In genomic region chr16:1414532-1415265, GRCh38 we compare ENCODE assay signal across 8 cellular contexts. TPM values are rescaled to one million over a fixed set of nuclear protein-coding genes. Genes with fewer than 3 reads are reported as not detected.
DNase-seq lines count a peak whose midpoint lies in the region; ATAC-seq and TF ChIP-seq lines count a peak whose summit lies in the region.

A gene with protein sequence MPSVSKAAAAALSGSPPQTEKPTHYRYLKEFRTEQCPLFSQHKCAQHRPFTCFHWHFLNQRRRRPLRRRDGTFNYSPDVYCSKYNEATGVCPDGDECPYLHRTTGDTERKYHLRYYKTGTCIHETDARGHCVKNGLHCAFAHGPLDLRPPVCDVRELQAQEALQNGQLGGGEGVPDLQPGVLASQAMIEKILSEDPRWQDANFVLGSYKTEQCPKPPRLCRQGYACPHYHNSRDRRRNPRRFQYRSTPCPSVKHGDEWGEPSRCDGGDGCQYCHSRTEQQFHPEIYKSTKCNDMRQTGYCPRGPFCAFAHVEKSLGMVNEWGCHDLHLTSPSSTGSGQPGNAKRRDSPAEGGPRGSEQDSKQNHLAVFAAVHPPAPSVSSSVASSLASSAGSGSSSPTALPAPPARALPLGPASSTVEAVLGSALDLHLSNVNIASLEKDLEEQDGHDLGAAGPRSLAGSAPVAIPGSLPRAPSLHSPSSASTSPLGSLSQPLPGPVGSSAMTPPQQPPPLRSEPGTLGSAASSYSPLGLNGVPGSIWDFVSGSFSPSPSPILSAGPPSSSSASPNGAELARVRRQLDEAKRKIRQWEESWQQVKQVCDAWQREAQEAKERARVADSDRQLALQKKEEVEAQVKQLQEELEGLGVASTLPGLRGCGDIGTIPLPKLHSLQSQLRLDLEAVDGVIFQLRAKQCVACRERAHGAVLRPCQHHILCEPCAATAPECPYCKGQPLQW (minus strand): TSS chr16:1414704. CDS start chr16:1414691, 13 bp downstream.

- H3K4me1 Mint-ChIP-seq in CD4-positive, alpha-beta T cell (ENCODE audit: low read depth), result peaks cover 16% of the 10 kb centered on the region

- no peaks in the 10 kb centered on the region for H3K27me3 ChIP-seq in CD4-positive, alpha-beta T cell (ENCODE audit: control insufficient read depth, insufficient read depth, low read length)

- peak; percentile 71 to 89 (median 84) for DNase-seq in CD4-positive, alpha-beta T cell
- peak; percentile 64 for DNase-seq in NB4 (ENCODE audit: low read depth)
- peak; percentile 71 to 73 for DNase-seq in activated CD4-positive, alpha-beta T cell treated with anti-CD3 and anti-CD28 coated beads for 24 hours (ENCODE audit: low read depth in 2 of 2)
- peak; percentile 89 for DNase-seq in cerebellum (ENCODE audit: low spot score)
- peak; percentile 53 for DNase-seq in kidney tubule cell (ENCODE audit: low spot score)
- peak; percentile 69 to 73 for DNase-seq in stimulated activated CD4-positive, alpha-beta T cell treated with anti-CD3 and anti-CD28 coated beads, Interleukin-1b, Interleukin-23, amount 100 ng/mL, for 1 hour (ENCODE audit: low read depth in 2 of 2)
- DNase-seq in cortex of kidney (lab: John Stamatoyannopoulos, UW), result no peak

- H3K4me3 ChIP-seq in NB4 (ENCODE audit: low read depth, low read length), result peak within 1 kb of the TSS; percentile 52

- no peak for TF ChIP-seq POLR2A in NB4 (IDR thresholded peaks at IDR 0.05; ENCODE audit: extremely low read depth, insufficient read length)

- H3K9me3 ChIP-seq in CD4-positive, alpha-beta T cell (ENCODE audit: control insufficient read depth, low read length), result no peaks in the 10 kb centered on the region

- intact Hi-C loops in CD4-positive, alpha-beta T cell (cut with DNase I, micrococcal nuclease), result loop anchor here in 1 of 2 experiments (2.0 to 10.0 kb wide), 5 partner anchors 62 to 800 kb away; partner anchors contain the start of genes BRICD5, GNPTG, NTHL1 and PGP

- no peak for TF ChIP-seq CTCF in CD4-positive, alpha-beta T cell (IDR thresholded peaks at IDR 0.05)
- TF ChIP-seq CTCF in NB4 (IDR thresholded peaks at IDR 0.05; ENCODE audit: low read depth, low read length), result no peak

- peaks cover 20% of the 10 kb centered on the region for H3K36me3 Mint-ChIP-seq in CD4-positive, alpha-beta T cell (ENCODE audit: low read depth)

- no peaks in the 10 kb centered on the region for H3K9me3 Mint-ChIP-seq in CD4-positive, alpha-beta T cell

- POLR2A ChIA-PET in CD4-positive, alpha-beta T cell (lab: Charles Lee), result no interaction called here

- H3K27ac ChIP-seq in CD4-positive, alpha-beta T cell (ENCODE audit: low read depth, low read length), result peak within 1 kb of the TSS; percentile 77

- no peaks in the 10 kb centered on the region for H3K27me3 Mint-ChIP-seq in CD4-positive, alpha-beta T cell

- peak; percentile 64 for ATAC-seq in CD4-positive, alpha-beta T cell (ENCODE audit: poor library complexity)
- ATAC-seq in GM21529 (IDR thresholded peaks at IDR 0.05; ENCODE audit: unreplicated experiment), result peak; percentile 46

- H3K27ac Mint-ChIP-seq in CD4-positive, alpha-beta T cell, result peak within 1 kb of the TSS; percentile 87

- peak within 1 kb of the TSS; percentile 91 for H3K4me3 Mint-ChIP-seq in CD4-positive, alpha-beta T cell

- CTCF ChIA-PET in CD4-positive, alpha-beta T cell (lab: Charles Lee), result no interaction called here

RNA-seq across cellular contexts. Expression of the gene that starts here (rescaled TPM):
- 10 to 100 TPM; 52.6 to 53.2 TPM for total RNA-seq in CD4-positive, alpha-beta T cell
- total RNA-seq in cerebellum, result 24.2 TPM
